ENCODE assay signal across 28 cellular contexts in genomic region chr5:174252121-174252520, GRCh38.
DNase-seq lines count a peak whose midpoint lies in the region; ATAC-seq and TF ChIP-seq lines count a peak whose summit lies in the region.
"Had no signal": no experiment of that assay in that cellular context is flagged by ENCODE, and none has a peak within 500 bp of the region (broad histone marks: within the 10 kb centered on the region; RNA-seq: fewer than 3 reads in every experiment).

No MANE protein-coding gene starts in this region.

- H3K9me2 ChIP-seq in SK-N-SH = no peaks in the 10 kb centered on the region

- POLR2A ChIA-PET in SK-N-SH (lab: Yijun Ruan, JAX) = interaction anchor here (1.4 kb wide), 1 partner anchor 206 kb away, joined by 3 read pairs; the partner anchor contains the start of gene NSG2

- no peaks in the 10 kb centered on the region for H3K27me3 ChIP-seq in SK-N-SH (ENCODE audit: insufficient read depth)
- H3K27me3 ChIP-seq in BE2C = no peaks in the 10 kb centered on the region
- H3K27me3 ChIP-seq: BLaER1; BLaER1 treated with 17β-estradiol and CSF1 and Interleukin-3, amounts not matched to agents 10 nM and 100 nM had no signal

- no peaks in the 10 kb centered on the region for H3K79me2 ChIP-seq in SK-N-SH (ENCODE audit: insufficient read depth)

- CTCF ChIA-PET in SK-N-SH (lab: Yijun Ruan, JAX) = interaction anchor here (0.5 to 2.0 kb wide), 8 partner anchors 10 to 339 kb away, joined by 3 to 11 read pairs (median 4); partner anchors contain the start of gene NSG2

- H3K4me1 ChIP-seq in SK-N-SH (ENCODE audit: control insufficient read depth in 1 of 2, insufficient read depth in 2 of 2, low read depth in 1 of 2, low read length in 1 of 2) (peaks cover 0 to 22% of the 10 kb centered on the region in 2 experiments; a peak in 2 of 4 replicates), BE2C (peaks cover 18% of the 10 kb centered on the region)
- H3K4me1 ChIP-seq: A549; BLaER1; BLaER1 treated with 17β-estradiol and CSF1 and Interleukin-3, amounts not matched to agents 10 nM and 100 nM; Caco-2 had no signal

- peak; percentile 52 for DNase-seq in SK-N-SH
- DNase-seq in BE2C = peak; percentile 45
- no peak for DNase-seq in activated CD4-positive, alpha-beta T cell treated with anti-CD3 and anti-CD28 coated beads for 1 hour
- DNase-seq: 8988T; ACHN; AML-193; C1 segment of cervical spinal cord; Caco-2; Calu3; CD4-positive, alpha-beta memory T cell; CD4-positive, alpha-beta T cell; CD4-positive, CD25-positive, alpha-beta regulatory T cell; CD8-positive, alpha-beta memory T cell; CD8-positive, alpha-beta T cell; COR-L47; DMS 273 treated with DMSO at 0.1 percent for 48 hours; DMS153; DMS53; DMS79; DMS79 treated with DMSO at 0.1 percent for 48 hours; DND-41; EL had no signal

- H3K4me3 ChIP-seq in SK-N-SH (ENCODE audit: low read depth in 2 of 2, low read length in 1 of 2) (no peak overlapping the region), BE2C (ENCODE audit: low read depth, low read length) (no peak overlapping the region)
- H3K4me3 ChIP-seq: A549; BLaER1; BLaER1 treated with 17β-estradiol and CSF1 and Interleukin-3, amounts not matched to agents 10 nM and 100 nM had no signal

- H3F3A ChIP-seq in SK-N-SH (replicated peaks; ENCODE audit: insufficient read depth) = no peaks in the 10 kb centered on the region

- no peak overlapping the region for H3K4me2 ChIP-seq in SK-N-SH
- H3K4me2 ChIP-seq: A549; BLaER1; BLaER1 treated with 17β-estradiol and CSF1 and Interleukin-3, amounts not matched to agents 10 nM and 100 nM had no signal

- H3K27ac ChIP-seq in SK-N-SH (ENCODE audit: low read depth in 2 of 2, low read length in 1 of 2) = peak overlapping the region in 1 of 2 experiments; percentile 96; a peak in 2 of 4 replicates
- H3K27ac ChIP-seq: 22Rv1; A549; BLaER1; BLaER1 treated with 17β-estradiol and CSF1 and Interleukin-3, amounts not matched to agents 10 nM and 100 nM; C4-2B had no signal

- no peaks in the 10 kb centered on the region for H3K9me3 ChIP-seq in SK-N-SH
- H3K9me3 ChIP-seq in BE2C = no peaks in the 10 kb centered on the region
- H3K9me3 ChIP-seq: BLaER1, Caco-2 had no signal

- no peaks in the 10 kb centered on the region for H3K36me3 ChIP-seq in SK-N-SH (replicated peaks in 1 of 2; ENCODE audit: control insufficient read depth in 1 of 2, insufficient read depth in 2 of 2, low read length in 1 of 2)
- no peaks in the 10 kb centered on the region for H3K36me3 ChIP-seq in BE2C
- H3K36me3 ChIP-seq: BLaER1; BLaER1 treated with 17β-estradiol and CSF1 and Interleukin-3, amounts not matched to agents 10 nM and 100 nM had no signal

- TF ChIP-seq EP300 in SK-N-SH (IDR thresholded peaks at IDR 0.05; ENCODE audit: borderline replicate concordance in 1 of 2, low read depth in 1 of 2, low read length in 1 of 2) = peak in 1 of 2 experiments; percentile 58; a peak in 1 of 4 replicates

- no peak overlapping the region for H2AFZ ChIP-seq in SK-N-SH (ENCODE audit: low read depth)

- ATAC-seq in SK-N-SH treated with all-trans-retinoic acid at 6 μM for 48 hours = no peak; the same call in 2 of the 3 replicates
- ATAC-seq: A549; CD8-positive, alpha-beta T cell had no signal

- no peak overlapping the region for H3K9ac ChIP-seq in SK-N-SH
- H3K9ac ChIP-seq: BLaER1; BLaER1 treated with 17β-estradiol and CSF1 and Interleukin-3, amounts not matched to agents 10 nM and 100 nM had no signal

- no peaks in the 10 kb centered on the region for H4K20me1 ChIP-seq in SK-N-SH (ENCODE audit: insufficient read depth)
- H4K20me1 ChIP-seq: BLaER1; BLaER1 treated with 17β-estradiol and CSF1 and Interleukin-3, amounts not matched to agents 10 nM and 100 nM had no signal

- peak; percentile 4; the same call in 1 of the 2 replicates for TF ChIP-seq RAD21 in SK-N-SH (IDR thresholded peaks at IDR 0.05; ENCODE audit: low read length)

- TF ChIP-seq CTCF in SK-N-SH (IDR thresholded peaks at IDR 0.05) (no peak), BE2C (IDR thresholded peaks at IDR 0.05; ENCODE audit: low read depth, low read length) (no peak)

- 0% methylated on average over 1 of the region's 1 CpG for WGBS in SK-N-SH (ENCODE audit: low lambda C conversion rate)

TF ChIP-seq in SK-N-SH, 30 proteins besides CTCF, POLR2A, EP300 and RAD21:
- TF ChIP-seq MAX (IDR thresholded peaks at IDR 0.05; ENCODE audit: low read depth) = no peak
- TF ChIP-seq MEF2A (IDR thresholded peaks at IDR 0.05; ENCODE audit: borderline replicate concordance, low read depth) = no peak
- no peak for TF ChIP-seq RXRA (IDR thresholded peaks at IDR 0.05; ENCODE audit: borderline replicate concordance, low read depth)
- TF ChIP-seq RFX5 (IDR thresholded peaks at IDR 0.05; ENCODE audit: low read length) = no peak
- TF ChIP-seq ELF1 (IDR thresholded peaks at IDR 0.05) = no peak
- no peak for TF ChIP-seq POLR2AphosphoS5 (IDR thresholded peaks at IDR 0.05; ENCODE audit: low read depth, low read length)

TF ChIP-seq in SK-N-SH treated with all-trans-retinoic acid at 6 μM for 48 hours, 23 proteins besides CTCF, POLR2A, EP300 and RAD21:
- TF ChIP-seq TOX (CRISPR knock-in tag; IDR thresholded peaks at IDR 0.05; ENCODE audit: borderline replicate concordance) = no peak
- no peak for TF ChIP-seq CSDC2 (CRISPR knock-in tag; IDR thresholded peaks at IDR 0.05)
- no peak for TF ChIP-seq ESRRG (CRISPR knock-in tag; IDR thresholded peaks at IDR 0.05)
- no peak for TF ChIP-seq ZNF565 (CRISPR knock-in tag; conservative IDR thresholded peaks at IDR 0.05; ENCODE audit: low read depth)
- TF ChIP-seq GLIS3 (CRISPR knock-in tag; IDR thresholded peaks at IDR 0.05) = no peak
- TF ChIP-seq TSHZ2 (CRISPR knock-in tag; IDR thresholded peaks at IDR 0.05) = no peak
- no peak for TF ChIP-seq ZNF8 (CRISPR knock-in tag; IDR thresholded peaks at IDR 0.05)
- TF ChIP-seq CSRNP3 (CRISPR knock-in tag; IDR thresholded peaks at IDR 0.05) = no peak
- no peak for TF ChIP-seq ZFP3 (CRISPR knock-in tag; IDR thresholded peaks at IDR 0.05)
- TF ChIP-seq RARB (CRISPR knock-in tag; IDR thresholded peaks at IDR 0.05) = no peak
- TF ChIP-seq CREB5 (CRISPR knock-in tag; IDR thresholded peaks at IDR 0.05; ENCODE audit: low read depth) = no peak
- TF ChIP-seq ISL1 (CRISPR knock-in tag; IDR thresholded peaks at IDR 0.05) = no peak
